In the genomic region with DNA sequence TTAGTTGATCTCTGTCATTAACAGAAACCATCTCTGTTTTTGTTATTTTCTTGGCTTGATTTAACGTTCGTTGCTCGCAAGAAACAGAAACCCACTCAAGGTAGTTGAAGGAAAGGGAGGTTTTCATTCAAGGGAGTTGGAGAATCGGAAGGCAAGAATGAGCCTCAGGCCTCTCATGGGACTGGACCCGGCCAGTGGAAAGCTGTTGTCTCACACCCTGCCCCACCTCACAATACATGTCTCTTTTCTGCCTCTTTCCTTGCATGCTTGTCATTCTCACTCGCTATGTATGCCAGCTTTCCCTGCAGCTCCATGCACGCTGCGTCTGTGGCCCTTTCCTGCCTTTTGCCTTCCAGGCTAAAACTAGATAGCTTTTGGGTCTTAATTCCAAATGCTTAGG, we compare ENCODE assay signal across 23 cellular contexts. TPM values are rescaled to one million over a fixed set of nuclear protein-coding genes. Genes with fewer than 3 reads are reported as not detected.
"Had no signal": no experiment of that assay in that cellular context is flagged by ENCODE, and none has a peak within 500 bp of the region (broad histone marks: within the 10 kb centered on the region; RNA-seq: fewer than 3 reads in every experiment).

No MANE protein-coding gene starts in this region.

- H3K27ac Mint-ChIP-seq: activated CD4-positive, alpha-beta memory T cell treated with anti-CD3 and anti-CD28 coated beads for 36 hours; activated naive CD4-positive, alpha-beta T cell treated with anti-CD3 and anti-CD28 coated beads, Interleukin-2, amount 10 ng/mL, durations not matched to agents 7 days and 5 days; dendritic cell treated with granulocyte-macrophage colony-stimulating factor and Interleukin-4, amounts not matched to agents 40 ng/mL and 50 ng/mL, for 4 days; neural progenitor cell; T-helper 1 cell treated with Interleukin-12 subunit alpha and Interleukin-12 subunit beta and Interleukin-4 antibody, amounts not matched to agents 30 μg/mL and 1 μg/mL, for 36 hours had no signal

- H3K4me1 ChIP-seq: foreskin keratinocyte, neural progenitor cell, testis had no signal

- H2AFZ ChIP-seq: neural progenitor cell had no signal

- H3K27me3 ChIP-seq: foreskin keratinocyte, neural progenitor cell, testis, upper lobe of left lung had no signal

- ATAC-seq: foreskin keratinocyte had no signal

- H3K9ac ChIP-seq: neural progenitor cell had no signal

- H3K36me3 ChIP-seq: neural progenitor cell, upper lobe of left lung had no signal

- H3K4me1 Mint-ChIP-seq: brain, neural progenitor cell had no signal

- H3K27me3 Mint-ChIP-seq: activated CD4-positive, alpha-beta memory T cell treated with anti-CD3 and anti-CD28 coated beads for 36 hours; activated naive CD4-positive, alpha-beta T cell treated with anti-CD3 and anti-CD28 coated beads, Interleukin-2, amount 10 ng/mL, durations not matched to agents 7 days and 5 days; dendritic cell treated with granulocyte-macrophage colony-stimulating factor and Interleukin-4, amounts not matched to agents 40 ng/mL and 50 ng/mL, for 4 days had no signal

- H3K27ac ChIP-seq: foreskin keratinocyte, neural progenitor cell, testis, upper lobe of left lung had no signal

- H3K4me3 Mint-ChIP-seq: activated CD4-positive, alpha-beta memory T cell treated with anti-CD3 and anti-CD28 coated beads for 36 hours; activated naive CD4-positive, alpha-beta T cell treated with anti-CD3 and anti-CD28 coated beads, Interleukin-2, amount 10 ng/mL, durations not matched to agents 7 days and 5 days; brain; dendritic cell treated with granulocyte-macrophage colony-stimulating factor and Interleukin-4, amounts not matched to agents 40 ng/mL and 50 ng/mL, for 4 days; neural progenitor cell; T-helper 1 cell treated with Interleukin-12 subunit alpha and Interleukin-12 subunit beta and Interleukin-4 antibody, amounts not matched to agents 30 μg/mL and 1 μg/mL, for 36 hours had no signal

- H3K9me3 Mint-ChIP-seq: activated CD4-positive, alpha-beta memory T cell treated with anti-CD3 and anti-CD28 coated beads for 36 hours; activated naive CD4-positive, alpha-beta T cell treated with anti-CD3 and anti-CD28 coated beads, Interleukin-2, amount 10 ng/mL, durations not matched to agents 7 days and 5 days; brain; dendritic cell treated with granulocyte-macrophage colony-stimulating factor and Interleukin-4, amounts not matched to agents 40 ng/mL and 50 ng/mL, for 4 days; neural progenitor cell; T-helper 1 cell treated with Interleukin-12 subunit alpha and Interleukin-12 subunit beta and Interleukin-4 antibody, amounts not matched to agents 30 μg/mL and 1 μg/mL, for 36 hours had no signal

- H3K9me3 ChIP-seq: testis, upper lobe of left lung had no signal

- H3K4me3 ChIP-seq: neural progenitor cell, testis, upper lobe of left lung had no signal

- DNase-seq: activated CD4-positive, alpha-beta memory T cell treated with anti-CD3 and anti-CD28 coated beads for 36 hours; activated CD4-positive, alpha-beta T cell treated with anti-CD3 and anti-CD28 coated beads for 48 hours; activated effector memory CD4-positive, alpha-beta T cell treated with anti-CD3 and anti-CD28 coated beads, Interleukin-2, amount 50 U/mL, for 16 hours; activated naive CD4-positive, alpha-beta T cell treated with anti-CD3 and anti-CD28 coated beads, Interleukin-2, amount 10 ng/mL, durations not matched to agents 7 days and 5 days; anterior cingulate cortex; caudate nucleus; effector CD8-positive, alpha-beta T cell; foreskin keratinocyte; hippocampal formation; retina; stimulated activated CD4-positive, alpha-beta T cell treated with anti-CD3 and anti-CD28 coated beads, Interleukin-2, amount 100 ng/mL, for 48 hours; stimulated activated CD8-positive, alpha-beta memory T cell treated with anti-CD3 and anti-CD28 coated beads, Interleukin-4, amount 100 ng/mL, for 48 hours; stimulated activated naive CD4-positive, alpha-beta T cell; testis; upper lobe of left lung had no signal

- H3K4me2 ChIP-seq: neural progenitor cell had no signal

RNA-seq across cellular contexts. Expression of a gene that starts 45.4 kb away (rescaled TPM):
- total RNA-seq: activated CD4-positive, alpha-beta memory T cell treated with anti-CD3 and anti-CD28 coated beads for 36 hours; foreskin keratinocyte; mononuclear cell; omental fat pad; posterior vena cava had no signal
- polyA plus RNA-seq: foreskin keratinocyte, liver had no signal
